Comparison of ENCODE assay signal across 1 cellular context in genomic region chr3:100399341-100400071, GRCh38.
TF ChIP-seq lines count a peak whose summit lies in the region.

No MANE protein-coding gene starts in this region.

TF ChIP-seq in HEK293, 187 proteins besides CTCF, POLR2A, EP300 and RAD21 (continued from another document):
- TF ChIP-seq, protein P1, sequence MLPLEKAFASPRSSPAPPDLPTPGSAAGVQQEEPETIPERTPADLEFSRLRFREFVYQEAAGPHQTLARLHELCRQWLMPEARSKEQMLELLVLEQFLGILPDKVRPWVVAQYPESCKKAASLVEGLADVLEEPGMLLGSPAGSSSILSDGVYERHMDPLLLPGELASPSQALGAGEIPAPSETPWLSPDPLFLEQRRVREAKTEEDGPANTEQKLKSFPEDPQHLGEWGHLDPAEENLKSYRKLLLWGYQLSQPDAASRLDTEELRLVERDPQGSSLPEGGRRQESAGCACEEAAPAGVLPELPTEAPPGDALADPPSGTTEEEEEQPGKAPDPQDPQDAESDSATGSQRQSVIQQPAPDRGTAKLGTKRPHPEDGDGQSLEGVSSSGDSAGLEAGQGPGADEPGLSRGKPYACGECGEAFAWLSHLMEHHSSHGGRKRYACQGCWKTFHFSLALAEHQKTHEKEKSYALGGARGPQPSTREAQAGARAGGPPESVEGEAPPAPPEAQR (tag by site-specific recombination; IDR thresholded peaks at IDR 0.05), result no peak
- TF ChIP-seq, protein P2, sequence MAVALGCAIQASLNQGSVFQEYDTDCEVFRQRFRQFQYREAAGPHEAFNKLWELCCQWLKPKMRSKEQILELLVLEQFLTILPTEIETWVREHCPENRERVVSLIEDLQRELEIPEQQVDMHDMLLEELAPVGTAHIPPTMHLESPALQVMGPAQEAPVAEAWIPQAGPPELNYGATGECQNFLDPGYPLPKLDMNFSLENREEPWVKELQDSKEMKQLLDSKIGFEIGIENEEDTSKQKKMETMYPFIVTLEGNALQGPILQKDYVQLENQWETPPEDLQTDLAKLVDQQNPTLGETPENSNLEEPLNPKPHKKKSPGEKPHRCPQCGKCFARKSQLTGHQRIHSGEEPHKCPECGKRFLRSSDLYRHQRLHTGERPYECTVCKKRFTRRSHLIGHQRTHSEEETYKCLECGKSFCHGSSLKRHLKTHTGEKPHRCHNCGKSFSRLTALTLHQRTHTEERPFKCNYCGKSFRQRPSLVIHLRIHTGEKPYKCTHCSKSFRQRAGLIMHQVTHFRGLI (tag by site-specific recombination; IDR thresholded peaks at IDR 0.05), result no peak
- TF ChIP-seq, protein P3, sequence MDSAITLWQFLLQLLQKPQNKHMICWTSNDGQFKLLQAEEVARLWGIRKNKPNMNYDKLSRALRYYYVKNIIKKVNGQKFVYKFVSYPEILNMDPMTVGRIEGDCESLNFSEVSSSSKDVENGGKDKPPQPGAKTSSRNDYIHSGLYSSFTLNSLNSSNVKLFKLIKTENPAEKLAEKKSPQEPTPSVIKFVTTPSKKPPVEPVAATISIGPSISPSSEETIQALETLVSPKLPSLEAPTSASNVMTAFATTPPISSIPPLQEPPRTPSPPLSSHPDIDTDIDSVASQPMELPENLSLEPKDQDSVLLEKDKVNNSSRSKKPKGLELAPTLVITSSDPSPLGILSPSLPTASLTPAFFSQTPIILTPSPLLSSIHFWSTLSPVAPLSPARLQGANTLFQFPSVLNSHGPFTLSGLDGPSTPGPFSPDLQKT (IDR thresholded peaks at IDR 0.05; ENCODE audit: borderline replicate concordance, low read depth, low read length), result no peak
- TF ChIP-seq ZNF121 (tag by site-specific recombination; IDR thresholded peaks at IDR 0.05), result no peak
- no peak for TF ChIP-seq KLF1 (tag by site-specific recombination; IDR thresholded peaks at IDR 0.05)
- TF ChIP-seq, protein P4, sequence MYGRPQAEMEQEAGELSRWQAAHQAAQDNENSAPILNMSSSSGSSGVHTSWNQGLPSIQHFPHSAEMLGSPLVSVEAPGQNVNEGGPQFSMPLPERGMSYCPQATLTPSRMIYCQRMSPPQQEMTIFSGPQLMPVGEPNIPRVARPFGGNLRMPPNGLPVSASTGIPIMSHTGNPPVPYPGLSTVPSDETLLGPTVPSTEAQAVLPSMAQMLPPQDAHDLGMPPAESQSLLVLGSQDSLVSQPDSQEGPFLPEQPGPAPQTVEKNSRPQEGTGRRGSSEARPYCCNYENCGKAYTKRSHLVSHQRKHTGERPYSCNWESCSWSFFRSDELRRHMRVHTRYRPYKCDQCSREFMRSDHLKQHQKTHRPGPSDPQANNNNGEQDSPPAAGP (tag by site-specific recombination; IDR thresholded peaks at IDR 0.05), result no peak
- no peak for TF ChIP-seq KLF8 (tag by site-specific recombination; IDR thresholded peaks at IDR 0.05)
- TF ChIP-seq, protein P5, sequence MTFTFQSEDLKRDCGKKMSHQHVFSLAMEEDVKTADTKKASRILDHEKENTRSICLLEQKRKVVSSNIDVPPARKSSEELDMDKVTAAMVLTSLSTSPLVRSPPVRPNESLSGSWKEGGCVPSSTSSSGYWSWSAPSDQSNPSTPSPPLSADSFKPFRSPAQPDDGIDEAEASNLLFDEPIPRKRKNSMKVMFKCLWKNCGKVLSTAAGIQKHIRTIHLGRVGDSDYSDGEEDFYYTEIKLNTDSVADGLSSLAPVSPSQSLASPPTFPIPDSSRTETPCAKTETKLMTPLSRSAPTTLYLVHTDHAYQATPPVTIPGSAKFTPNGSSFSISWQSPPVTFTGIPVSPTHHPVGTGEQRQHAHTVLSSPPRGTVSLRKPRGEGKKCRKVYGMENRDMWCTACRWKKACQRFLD (tag by site-specific recombination; IDR thresholded peaks at IDR 0.05), result no peak
- TF ChIP-seq ZNF621 (tag by site-specific recombination; IDR thresholded peaks at IDR 0.05), result no peak
- TF ChIP-seq ZNF112 (tag by site-specific recombination; IDR thresholded peaks at IDR 0.05), result no peak
- no peak for TF ChIP-seq ZNF677 (tag by site-specific recombination; IDR thresholded peaks at IDR 0.05)
TF ChIP-seq in HEK293: peak in this region for 0.
